Comparison of ENCODE assay signal across 8 cellular contexts in genomic region chr15:40754574-40754882, GRCh38. TPM values are rescaled to one million over a fixed set of nuclear protein-coding genes. Genes with fewer than 3 reads are reported as not detected.
DNase-seq lines count a peak whose midpoint lies in the region; ATAC-seq and TF ChIP-seq lines count a peak whose summit lies in the region.

No MANE protein-coding gene starts in this region.

- H3K4me3 ChIP-seq in foreskin fibroblast (ENCODE audit: low read depth in 1 of 2, low read length in 2 of 2) (peak overlapping the region; percentile 89 to 98), ovary (peak overlapping the region; percentile 68)

- peak overlapping the region; percentile 93 for H3K4me3 Mint-ChIP-seq in Calu3 (ENCODE audit: low read depth, unreplicated experiment)
- peak overlapping the region; percentile 90 for H3K4me3 Mint-ChIP-seq in activated CD8-positive, alpha-beta T cell treated with anti-CD3 and anti-CD28 coated beads for 36 hours

- no peaks in the 10 kb centered on the region for H3K9me3 ChIP-seq in ovary

- no peaks in the 10 kb centered on the region for H3K27me3 Mint-ChIP-seq in Calu3 (ENCODE audit: unreplicated experiment)
- no peaks in the 10 kb centered on the region for H3K27me3 Mint-ChIP-seq in activated CD8-positive, alpha-beta T cell treated with anti-CD3 and anti-CD28 coated beads for 36 hours

- ATAC-seq in HG02759 (IDR thresholded peaks at IDR 0.05; ENCODE audit: unreplicated experiment), result peak; percentile 14
- ATAC-seq in activated CD8-positive, alpha-beta T cell treated with anti-CD3 and anti-CD28 coated beads for 36 hours, result peak; percentile 4
- ATAC-seq in GM21360 (IDR thresholded peaks at IDR 0.05; ENCODE audit: unreplicated experiment), result no peak

- no peaks in the 10 kb centered on the region for H3K36me3 ChIP-seq in ovary

- TF ChIP-seq POLR2A in ovary (IDR thresholded peaks at IDR 0.05), result no peak

- H3K9me3 Mint-ChIP-seq in Calu3 (ENCODE audit: low read depth, unreplicated experiment), result no peaks in the 10 kb centered on the region
- H3K9me3 Mint-ChIP-seq in activated CD8-positive, alpha-beta T cell treated with anti-CD3 and anti-CD28 coated beads for 36 hours, result no peaks in the 10 kb centered on the region

- intact Hi-C loops in Calu3 (cut with micrococcal nuclease; ENCODE audit: unreplicated experiment) (no loop called here), ovary (cut with DNase I) (loop anchor here in 2 of 4 donors (5.0 to 10.0 kb wide), 2 partner anchors 58 to 190 kb away; partner anchors contain the start of genes CCDC32 (in 1 of the 2) and RPUSD2 (in 1 of the 2))
- intact Hi-C loops in activated CD8-positive, alpha-beta T cell treated with anti-CD3 and anti-CD28 coated beads for 36 hours (cut with micrococcal nuclease), result loop anchor here (10.0 kb wide), 1 partner anchor 140 kb away; the partner anchor contains the start of gene VPS18

- BruUV-seq in Calu3 (replicated peaks; lab: Mats Ljungman, UMichigan), result no TSS peak

- CTCF ChIA-PET in Calu3 (lab: Charles Lee), result interaction anchor here (0.7 kb wide), 1 partner anchor 28 kb away, joined by 8 read pairs; no protein-coding TSS in a partner anchor
- CTCF ChIA-PET in activated CD8-positive, alpha-beta T cell treated with anti-CD3 and anti-CD28 coated beads for 36 hours (lab: Charles Lee), result interaction anchor here (0.7 to 0.8 kb wide), 2 partner anchors 10 to 38 kb away, joined by 3 read pairs; no protein-coding TSS in a partner anchor

- no peak for TF ChIP-seq EP300 in ovary (IDR thresholded peaks at IDR 0.05)

- no peak for DNase-seq in Calu3
- DNase-seq in activated CD8-positive, alpha-beta T cell treated with anti-CD3 and anti-CD28 coated beads for 36 hours, result peak; percentile 26
- peak in 1 of 2 donors; percentile 57 for DNase-seq in foreskin fibroblast
- peak in 3 of 5 donors; percentile 45 to 60 (median 48) for DNase-seq in ovary
- no peak for DNase-seq in OCI-M2 (lab: John Stamatoyannopoulos, UW; ENCODE audit: unreplicated experiment)
- DNase-seq in NCI-H1694 treated with DMSO at 0.1 percent for 48 hours (lab: John Stamatoyannopoulos, UW), result no peak

- peak overlapping the region; percentile 44 to 57 for H3K27ac ChIP-seq in ovary

- H3K27ac Mint-ChIP-seq in Calu3 (ENCODE audit: unreplicated experiment), result no peak overlapping the region
- H3K27ac Mint-ChIP-seq in activated CD8-positive, alpha-beta T cell treated with anti-CD3 and anti-CD28 coated beads for 36 hours, result peak overlapping the region; percentile 99

- TF ChIP-seq CTCF in Calu3 (IDR thresholded peaks at IDR 0.05; ENCODE audit: unreplicated experiment) (no peak), foreskin fibroblast (IDR thresholded peaks at IDR 0.05; ENCODE audit: low read depth, low read length) (no peak), ovary (IDR thresholded peaks at IDR 0.05) (no peak)
- TF ChIP-seq CTCF in activated CD8-positive, alpha-beta T cell treated with anti-CD3 and anti-CD28 coated beads for 36 hours (IDR thresholded peaks at IDR 0.05), result no peak

- H3K4me1 ChIP-seq in ovary (ENCODE audit: insufficient read depth), result peaks cover 1% of the 10 kb centered on the region

- H3K27me3 ChIP-seq in ovary, result no peaks in the 10 kb centered on the region

- peaks cover 25% of the 10 kb centered on the region for H3K36me3 Mint-ChIP-seq in Calu3 (ENCODE audit: insufficient read depth, unreplicated experiment)
- H3K36me3 Mint-ChIP-seq in activated CD8-positive, alpha-beta T cell treated with anti-CD3 and anti-CD28 coated beads for 36 hours (ENCODE audit: low read depth), result peaks cover 25% of the 10 kb centered on the region

- 0% methylated on average over 22 of the region's 22 CpGs for WGBS in ovary, 3 donors

- POLR2A ChIA-PET in activated CD8-positive, alpha-beta T cell treated with anti-CD3 and anti-CD28 coated beads for 36 hours (lab: Charles Lee), result interaction anchor here (0.6 to 1.8 kb wide), 7 partner anchors 10 to 739 kb away, joined by 4 to 11 read pairs (median 6); partner anchors contain the start of genes C15orf62, DNAJC17, GCHFR and RAD51

- H3K4me1 Mint-ChIP-seq in Calu3 (ENCODE audit: low read depth, unreplicated experiment), result no peaks in the 10 kb centered on the region
- peaks cover 27% of the 10 kb centered on the region for H3K4me1 Mint-ChIP-seq in activated CD8-positive, alpha-beta T cell treated with anti-CD3 and anti-CD28 coated beads for 36 hours (ENCODE audit: low read depth)

RNA-seq across cellular contexts. Expression of gene RMDN3, which starts 0.5 kb away (rescaled TPM):
- total RNA-seq in Calu3 (2022) (23.5 and 25.5 TPM in 2 replicates), ovary (10 to 100 TPM; 19.2 to 35.6 (median 25.4) TPM)
- 10 to 100 TPM; 20.8 to 21.6 TPM for total RNA-seq in activated CD8-positive, alpha-beta T cell treated with anti-CD3 and anti-CD28 coated beads for 36 hours
- polyA plus RNA-seq in ovary, result 10 to 100 TPM; 21.6 to 23.5 TPM

RNA-seq across cellular contexts. Expression of gene GCHFR, which starts 9.3 kb away (rescaled TPM):
- 5.6 and 11.6 TPM in 2 replicates for total RNA-seq in Calu3 (2022)
- total RNA-seq in activated CD8-positive, alpha-beta T cell treated with anti-CD3 and anti-CD28 coated beads for 36 hours, result 10 to 100 TPM; 44.8 to 46.6 TPM
- 10 to 100 TPM; 16.1 to 40.1 (median 20.8) TPM for total RNA-seq in ovary
- 10 to 100 TPM in 1 of 2 donors, 1 to 10 TPM in 1; 2.8 to 26.1 TPM for polyA plus RNA-seq in ovary

RNA-seq across cellular contexts. Expression of gene C15orf62, which starts 15.3 kb away (rescaled TPM):
- total RNA-seq in Calu3 (2022) (0.56 and 0.64 TPM in 2 replicates), ovary (1 to 10 TPM in 1 of 7 donors, under 1 TPM in 6; 0.41 to 1.2 (median 0.69) TPM)
- under 1 TPM; 0.61 to 0.63 TPM for total RNA-seq in activated CD8-positive, alpha-beta T cell treated with anti-CD3 and anti-CD28 coated beads for 36 hours
- polyA plus RNA-seq in ovary, result under 1 TPM; 0.33 to 0.52 TPM

RNA-seq across cellular contexts. Expression of gene ZFYVE19, which starts 52.4 kb away (rescaled TPM):
- total RNA-seq in Calu3 (2022) (13.9 and 14.9 TPM in 2 replicates), ovary (10 to 100 TPM; 15.9 to 31.0 (median 17.4) TPM)
- 10 to 100 TPM; 20.1 to 22.7 TPM for total RNA-seq in activated CD8-positive, alpha-beta T cell treated with anti-CD3 and anti-CD28 coated beads for 36 hours
- 10 to 100 TPM; 14.7 to 19.1 TPM for polyA plus RNA-seq in ovary

RNA-seq across cellular contexts. Expression of gene DNAJC17, which starts 52.7 kb away (rescaled TPM):
- total RNA-seq in Calu3 (2022) (15.2 and 17.4 TPM in 2 replicates), ovary (10 to 100 TPM; 10.5 to 39.1 (median 31.7) TPM)
- 10 to 100 TPM; 35.8 to 35.9 TPM for total RNA-seq in activated CD8-positive, alpha-beta T cell treated with anti-CD3 and anti-CD28 coated beads for 36 hours
- 10 to 100 TPM; 26.9 to 57.9 TPM for polyA plus RNA-seq in ovary

Comparison
In these comparisons a context has a peak if more than half of its experiments do, and no peak if none do; other contexts are left out.
1. DNase-seq: peak in activated CD8-positive, alpha-beta T cell treated with anti-CD3 and anti-CD28 coated beads for 36 hours (single experiment) and ovary (3 of 5); none in Calu3 (single experiment), OCI-M2 (single experiment) and NCI-H1694 treated with DMSO at 0.1 percent for 48 hours (single experiment).